ENCODE assay signal across 10 cellular contexts in genomic region chr22:42130639-42131431, GRCh38. TPM values are rescaled to one million over a fixed set of nuclear protein-coding genes. Genes with fewer than 3 reads are reported as not detected.
DNase-seq lines count a peak whose midpoint lies in the region; ATAC-seq, FAIRE-seq and TF ChIP-seq lines count a peak whose summit lies in the region.
"Not testable (repeated sequence)": the region's sequence is repeated elsewhere in the genome, so short reads cannot be mapped to it uniquely, and the experiment has no call there.
"Had no signal": no experiment of that assay in that cellular context is flagged by ENCODE, and none has a peak within 500 bp of the region (broad histone marks: within the 10 kb centered on the region; RNA-seq: fewer than 3 reads in every experiment).

CYP2D6 (minus strand) TSS chr22:42130810; CDS start chr22:42130791, 19 bp downstream.

- TF ChIP-seq POLR2A in transverse colon (IDR thresholded peaks at IDR 0.05) = not testable (repeated sequence)

- not testable (repeated sequence) for TF ChIP-seq CTCF in liver (IDR thresholded peaks at IDR 0.05; ENCODE audit: low read depth, low read length, missing input control); transverse colon (IDR thresholded peaks at IDR 0.05)

- not testable (repeated sequence) for H3K27me3 ChIP-seq in liver (ENCODE audit: control insufficient read depth in 4 of 4, insufficient read depth in 4 of 4, low read length in 3 of 4); transverse colon

- TF ChIP-seq RAD21 in liver (IDR thresholded peaks at IDR 0.05) = not testable (repeated sequence)

- not testable (repeated sequence) for H3K36me3 ChIP-seq in liver (ENCODE audit: control insufficient read depth in 4 of 4, insufficient read depth in 3 of 4, low read depth in 1 of 4, low read length in 3 of 4); transverse colon

- H3K4me3 ChIP-seq in liver (ENCODE audit: low read depth in 1 of 3, low read length in 3 of 3) = peak within 1 kb of the TSS; percentile 65 to 85 (median 75)
- H3K4me3 ChIP-seq in transverse colon = not testable (repeated sequence)

- FAIRE-seq in GM19239 (lab: Jason Lieb, UNC) = peak; percentile 37

- not testable (repeated sequence) for ATAC-seq in central memory CD8-positive, alpha-beta T cell (replicated peaks; ENCODE audit: extremely low read depth, poor library complexity, severe bottlenecking)
- ATAC-seq in Right ventricle myocardium superior (ENCODE audit: poor library complexity) = peak; percentile 14

- peaks cover 15 to 34% (median 25%) of the 10 kb centered on the region in 4 donors for H3K4me1 ChIP-seq in liver (ENCODE audit: control insufficient read depth in 4 of 4, insufficient read depth in 4 of 4, low read length in 3 of 4)
- not testable (repeated sequence) for H3K4me1 ChIP-seq in transverse colon

- TF ChIP-seq EP300 in transverse colon (IDR thresholded peaks at IDR 0.05; ENCODE audit: low read depth) = not testable (repeated sequence)

- peak within 1 kb of the TSS; percentile 43 to 58 for H3K9ac ChIP-seq in liver (ENCODE audit: low read depth in 1 of 2, low read length in 2 of 2)

- 43% methylated on average over 13 of the region's 14 CpGs for WGBS in liver
- 82% methylated on average over 14 of the region's 14 CpGs; no CpG with 5 or more reads in 1 of the 2 donors for WGBS in transverse colon (ENCODE audit: low coverage in 1 of 2), 2 donors

- not testable (repeated sequence) for H3K27me3 Mint-ChIP-seq in activated T-helper 1 cell treated with anti-CD3 and anti-CD28 coated beads, Interleukin-12 subunit alpha, Interleukin-12 subunit beta, Interleukin-2, Interleukin-4 antibody, amounts not matched to agents 30 ng/mL and 10 ng/mL and 1 ng/mL, durations not matched to agents 14 hours and 24 hours and 36 hours (ENCODE audit: insufficient read depth); central memory CD8-positive, alpha-beta T cell

- not testable (repeated sequence) for H3K9me3 Mint-ChIP-seq in activated T-helper 1 cell treated with anti-CD3 and anti-CD28 coated beads, Interleukin-12 subunit alpha, Interleukin-12 subunit beta, Interleukin-2, Interleukin-4 antibody, amounts not matched to agents 30 ng/mL and 10 ng/mL and 1 ng/mL, durations not matched to agents 14 hours and 24 hours and 36 hours; central memory CD8-positive, alpha-beta T cell

- not testable (repeated sequence) for DNase-seq in GM19239 (ENCODE audit: insufficient read length, low spot score); activated T-helper 1 cell treated with anti-CD3 and anti-CD28 coated beads, Interleukin-12 subunit alpha, Interleukin-12 subunit beta, Interleukin-2, Interleukin-4 antibody, amounts not matched to agents 30 ng/mL and 10 ng/mL and 1 ng/mL, durations not matched to agents 14 hours and 24 hours and 36 hours (ENCODE audit: low spot score); central memory CD8-positive, alpha-beta T cell (ENCODE audit: low spot score in 2 of 2); Right ventricle myocardium superior
- DNase-seq in posterior vena cava (ENCODE audit: low spot score) (peak; percentile 79), transverse colon (peak; percentile 37)

- peak within 1 kb of the TSS; percentile 49 for H3K27ac Mint-ChIP-seq in activated T-helper 1 cell treated with anti-CD3 and anti-CD28 coated beads, Interleukin-12 subunit alpha, Interleukin-12 subunit beta, Interleukin-2, Interleukin-4 antibody, amounts not matched to agents 30 ng/mL and 10 ng/mL and 1 ng/mL, durations not matched to agents 14 hours and 24 hours and 36 hours
- peak within 1 kb of the TSS; percentile 44 for H3K27ac Mint-ChIP-seq in central memory CD8-positive, alpha-beta T cell (ENCODE audit: low read depth)

- not testable (repeated sequence) for H3K36me3 Mint-ChIP-seq in activated T-helper 1 cell treated with anti-CD3 and anti-CD28 coated beads, Interleukin-12 subunit alpha, Interleukin-12 subunit beta, Interleukin-2, Interleukin-4 antibody, amounts not matched to agents 30 ng/mL and 10 ng/mL and 1 ng/mL, durations not matched to agents 14 hours and 24 hours and 36 hours (ENCODE audit: low read depth); central memory CD8-positive, alpha-beta T cell (ENCODE audit: insufficient read depth)

- in situ Hi-C loops in transverse colon (cut with MboI; ENCODE audit: low pct_ligation_motif_present in 1 of 4, low pct_unique_long_range_greater_than_20kb in 1 of 4, low sequenced_read_pairs in 3 of 4) = not testable (repeated sequence)

- H3K9me3 ChIP-seq in liver (ENCODE audit: control insufficient read depth in 4 of 4, low read length in 3 of 4); transverse colon: not testable (repeated sequence)

- intact Hi-C loops in activated T-helper 1 cell treated with anti-CD3 and anti-CD28 coated beads, Interleukin-12 subunit alpha, Interleukin-12 subunit beta, Interleukin-2, Interleukin-4 antibody, amounts not matched to agents 30 ng/mL and 10 ng/mL and 1 ng/mL, durations not matched to agents 14 hours and 24 hours and 36 hours (cut with micrococcal nuclease); Right ventricle myocardium superior (cut with DNase I); posterior vena cava (cut with DNase I); transverse colon (cut with DNase I; ENCODE audit: low total_unique reads): not testable (repeated sequence)

- H3K4me3 Mint-ChIP-seq in activated T-helper 1 cell treated with anti-CD3 and anti-CD28 coated beads, Interleukin-12 subunit alpha, Interleukin-12 subunit beta, Interleukin-2, Interleukin-4 antibody, amounts not matched to agents 30 ng/mL and 10 ng/mL and 1 ng/mL, durations not matched to agents 14 hours and 24 hours and 36 hours; central memory CD8-positive, alpha-beta T cell: not testable (repeated sequence)

- H3K27ac ChIP-seq in liver (ENCODE audit: low read depth in 1 of 2, low read length in 2 of 2) = peak within 1 kb of the TSS; percentile 98 to 99
- H3K27ac ChIP-seq in transverse colon = not testable (repeated sequence)

- H3K4me1 Mint-ChIP-seq in activated T-helper 1 cell treated with anti-CD3 and anti-CD28 coated beads, Interleukin-12 subunit alpha, Interleukin-12 subunit beta, Interleukin-2, Interleukin-4 antibody, amounts not matched to agents 30 ng/mL and 10 ng/mL and 1 ng/mL, durations not matched to agents 14 hours and 24 hours and 36 hours (ENCODE audit: low read depth); central memory CD8-positive, alpha-beta T cell: not testable (repeated sequence)

TF ChIP-seq in liver, 16 proteins besides CTCF, POLR2A, EP300 and RAD21 (continues in another document):
- TF ChIP-seq RXRA (IDR thresholded peaks at IDR 0.05) (peak; percentile 93), TAF1 (conservative IDR thresholded peaks at IDR 0.05) (peak; percentile 72), MAX (IDR thresholded peaks at IDR 0.05) (peak; percentile 20), HNF4A (conservative IDR thresholded peaks at IDR 0.05) (peak; percentile 76 to 77), REST (IDR thresholded peaks at IDR 0.05) (peak; percentile 29), SP1 (IDR thresholded peaks at IDR 0.05) (peak; percentile 92), NR2F2 (IDR thresholded peaks at IDR 0.05) (peak; percentile 23)

RNA-seq across cellular contexts. Expression of gene CYP2D6, which starts in this region (rescaled TPM):
- total RNA-seq in activated T-helper 1 cell treated with anti-CD3 and anti-CD28 coated beads, Interleukin-12 subunit alpha, Interleukin-12 subunit beta, Interleukin-2, Interleukin-4 antibody, amounts not matched to agents 30 ng/mL and 10 ng/mL and 1 ng/mL, durations not matched to agents 14 hours and 24 hours and 36 hours = 4.1 and 4.6 TPM in 2 replicates
- not detected for total RNA-seq in Right ventricle myocardium superior
- total RNA-seq in liver = 100 to 1,000 TPM in 1 of 2 donors, 10 to 100 TPM in 1; 23.8 to 236 TPM
- polyA plus RNA-seq in liver = 100 to 1,000 TPM; 175 to 486 TPM
- under 1 TPM; 0.37 to 0.48 TPM for total RNA-seq in posterior vena cava
- 1 to 10 TPM; 1.2 to 9.7 (median 3.3) TPM for total RNA-seq in transverse colon
- total RNA-seq: H4, RPMI7951 had no signal
- polyA plus RNA-seq: IgD-negative memory B cell had no signal

Comparison
In these comparisons a context has a peak if more than half of its experiments do, and no peak if none do; other contexts are left out.
1. Peak in ATAC-seq in Right ventricle myocardium superior; RNA of the gene not detected or under 1 TPM.
2. Peak in DNase-seq in posterior vena cava; RNA of the gene not detected or under 1 TPM.